Comparison of ENCODE assay signal across 8 cellular contexts in genomic region chr20:31712564-31713311, GRCh38. TPM values are rescaled to one million over a fixed set of nuclear protein-coding genes. Genes with fewer than 3 reads are reported as not detected.
A peak's percentile ranks its signal among the peaks of the same experiment; 100 is the strongest.
DNase-seq lines count a peak whose midpoint lies in the region; ATAC-seq and TF ChIP-seq lines count a peak whose summit lies in the region.

No MANE protein-coding gene starts in this region.

- no peaks in the 10 kb centered on the region for H3K9me3 Mint-ChIP-seq in CD8-positive, alpha-beta memory T cell

- peak overlapping the region; percentile 28 for H3K27ac ChIP-seq in CD8-positive, alpha-beta memory T cell (ENCODE audit: low read depth, low read length)
- H3K27ac ChIP-seq in MM.1S (ENCODE audit: low read length) (peak overlapping the region; percentile 99), caudate nucleus (ENCODE audit: low read depth, low read length) (peak overlapping the region; percentile 99)

- ATAC-seq in HG02840 (IDR thresholded peaks at IDR 0.05; ENCODE audit: low FRiP score, unreplicated experiment): no peak

- no peaks in the 10 kb centered on the region for H3K27me3 Mint-ChIP-seq in CD8-positive, alpha-beta memory T cell

- peaks cover 5 to 53% (median 23%) of the 10 kb centered on the region in 3 donors for H3K36me3 Mint-ChIP-seq in CD8-positive, alpha-beta memory T cell

- peaks cover 19% of the 10 kb centered on the region for H3K36me3 ChIP-seq in CD8-positive, alpha-beta memory T cell (ENCODE audit: insufficient read depth, low read length)
- H3K36me3 ChIP-seq in MM.1S (replicated peaks; ENCODE audit: insufficient read depth, low read length): peaks cover 10% of the 10 kb centered on the region; the same call in 1 of the 2 replicates
- H3K36me3 ChIP-seq in skeletal muscle satellite cell (ENCODE audit: insufficient read depth, low read length): peaks cover 81% of the 10 kb centered on the region

- no peaks in the 10 kb centered on the region for H3K9me3 ChIP-seq in CD8-positive, alpha-beta memory T cell (ENCODE audit: low read length)
- H3K9me3 ChIP-seq in MM.1S (replicated peaks; ENCODE audit: insufficient read depth, low read length) (no peaks in the 10 kb centered on the region), skeletal muscle satellite cell (replicated peaks; ENCODE audit: low read length) (no peaks in the 10 kb centered on the region)

- H3K79me2 ChIP-seq in MM.1S (ENCODE audit: low read length): peaks cover 85% of the 10 kb centered on the region

- peak overlapping the region; percentile 69 for H3K9ac ChIP-seq in MM.1S (ENCODE audit: low read length)
- peak overlapping the region; percentile 88 for H3K9ac ChIP-seq in skeletal muscle satellite cell (ENCODE audit: low read depth, low read length)

- H3K4me1 ChIP-seq in CD8-positive, alpha-beta memory T cell (ENCODE audit: insufficient read depth, low read length): peaks cover 76% of the 10 kb centered on the region
- H3K4me1 ChIP-seq in MM.1S (ENCODE audit: low read length) (peaks cover 70% of the 10 kb centered on the region), skeletal muscle satellite cell (ENCODE audit: control insufficient read depth, insufficient read depth, low read length) (peaks cover 81% of the 10 kb centered on the region)

- POLR2A ChIA-PET in CD8-positive, alpha-beta memory T cell (lab: Charles Lee): interaction anchor here (0.7 kb wide), 1 partner anchor 11 kb away, joined by 3 read pairs; no protein-coding TSS in a partner anchor
- POLR2A ChIA-PET in GM10248 (lab: Yijun Ruan, JAX): no interaction called here

- no peak for DNase-seq in CD8-positive, alpha-beta memory T cell
- DNase-seq in MM.1S (no peak), caudate nucleus (lab: John Stamatoyannopoulos, UW) (peak in 59 of 61 donors; percentile 11 to 90 (median 68)), iris pigment epithelial cell (ENCODE audit: low read depth) (peak; percentile 74), GM10248 (ENCODE audit: extremely low spot score) (no peak), NCI-H2107 (lab: John Stamatoyannopoulos, UW) (no peak)

- peaks cover 93% of the 10 kb centered on the region for H3F3A ChIP-seq in MM.1S (ENCODE audit: insufficient read depth, low read length)

- TF ChIP-seq CTCF in MM.1S (IDR thresholded peaks at IDR 0.05; ENCODE audit: low read length) (no peak), GM10248 (IDR thresholded peaks at IDR 0.05; ENCODE audit: control extremely low read depth, extremely low read depth, low read depth, missing control alignments) (no peak)

- CTCF ChIA-PET in CD8-positive, alpha-beta memory T cell (lab: Charles Lee): interaction anchor here (2.3 to 8.4 kb wide), 2 partner anchors 10 to 51 kb away, joined by 11 to 52 read pairs; partner anchors contain the start of gene BCL2L1
- CTCF ChIA-PET in GM10248 (lab: Yijun Ruan, JAX): interaction anchor here (1.3 to 7.2 kb wide), 5 partner anchors 8 to 51 kb away, joined by 5 to 52 read pairs (median 8); partner anchors contain the start of gene BCL2L1

- no peak overlapping the region for H2AFZ ChIP-seq in MM.1S (ENCODE audit: low read length)

- H3K27me3 ChIP-seq in CD8-positive, alpha-beta memory T cell (ENCODE audit: insufficient read depth, low read length, poor library complexity, severe bottlenecking): no peaks in the 10 kb centered on the region
- H3K27me3 ChIP-seq in MM.1S (replicated peaks; ENCODE audit: insufficient read depth, low read length) (no peaks in the 10 kb centered on the region), skeletal muscle satellite cell (ENCODE audit: control insufficient read depth, insufficient read depth, low read length) (no peaks in the 10 kb centered on the region)

- no peak overlapping the region for H3K4me3 ChIP-seq in CD8-positive, alpha-beta memory T cell (ENCODE audit: low read length)
- peak overlapping the region; percentile 53 for H3K4me3 ChIP-seq in MM.1S (ENCODE audit: low read length)
- peak overlapping the region; percentile 60 for H3K4me3 ChIP-seq in skeletal muscle satellite cell (ENCODE audit: low read length)

- H3K4me2 ChIP-seq in MM.1S (ENCODE audit: low read depth, low read length) (peak overlapping the region; percentile 80), skeletal muscle satellite cell (ENCODE audit: low read length) (peak overlapping the region; percentile 82)

- peak overlapping the region in 4 of 7 donors; percentile 12 to 57 (median 45) for H3K4me3 Mint-ChIP-seq in CD8-positive, alpha-beta memory T cell

- H3K9me2 ChIP-seq in MM.1S (replicated peaks; ENCODE audit: insufficient read depth, low read length): no peaks in the 10 kb centered on the region

- H3K4me1 Mint-ChIP-seq in CD8-positive, alpha-beta memory T cell: peaks cover 81 to 97% (median 95%) of the 10 kb centered on the region in 3 donors

- peak overlapping the region in 7 of 8 donors; percentile 49 to 89 (median 85) for H3K27ac Mint-ChIP-seq in CD8-positive, alpha-beta memory T cell

- H4K20me1 ChIP-seq in MM.1S (ENCODE audit: insufficient read depth, low read length): no peaks in the 10 kb centered on the region

RNA-seq across cellular contexts. Expression of gene BCL2L1, which starts 9.9 kb away (rescaled TPM):
- total RNA-seq in CD8-positive, alpha-beta memory T cell: 100 to 1,000 TPM; 328 TPM
- 32.1 TPM for polyA plus RNA-seq in CD8-positive, alpha-beta memory T cell
- total RNA-seq in skeletal muscle satellite cell (2012; rRNA removed): 158 and 187 TPM in 2 replicates

RNA-seq across cellular contexts. Expression of gene TPX2, which starts 26.4 kb away (rescaled TPM):
- 10 to 100 TPM; 60.3 to 62.7 TPM for total RNA-seq in CD8-positive, alpha-beta memory T cell
- 1.1 TPM for polyA plus RNA-seq in CD8-positive, alpha-beta memory T cell
- 45.4 and 60.7 TPM in 2 replicates for total RNA-seq in skeletal muscle satellite cell (2012; rRNA removed)

Comparison
In these comparisons a context has a peak if more than half of its experiments do, and no peak if none do; other contexts are left out.
1. DNase-seq: peak in caudate nucleus (59 of 61) and iris pigment epithelial cell (single experiment); none in CD8-positive, alpha-beta memory T cell (0 of 5), MM.1S (single experiment), GM10248 (single experiment) and NCI-H2107 (single experiment).
2. H3K27ac ChIP-seq: peak in every context shown above with its lines; median percentile 99 in MM.1S; 99 in caudate nucleus; 28 in CD8-positive, alpha-beta memory T cell.